Comparison of ENCODE assay signal across 31 cellular contexts in genomic region chr14:92466068-92466458, GRCh38. TPM values are rescaled to one million over a fixed set of nuclear protein-coding genes. Genes with fewer than 3 reads are reported as not detected.
DNase-seq lines count a peak whose midpoint lies in the region; ATAC-seq, FAIRE-seq and TF ChIP-seq lines count a peak whose summit lies in the region.
"Had no signal": no experiment of that assay in that cellular context is flagged by ENCODE, and none has a peak within 500 bp of the region (broad histone marks: within the 10 kb centered on the region; RNA-seq: fewer than 3 reads in every experiment).

No MANE protein-coding gene starts in this region.

- no peak overlapping the region for H3K4me3 Mint-ChIP-seq in natural killer cell treated with Interleukin-12 subunit alpha and Interleukin-12 subunit beta and Interleukin-15 and Interleukin-18, amount 100 ng/mL, for 72 hours
- H3K4me3 Mint-ChIP-seq in natural killer cell, result no peak overlapping the region
- no peak overlapping the region for H3K4me3 Mint-ChIP-seq in GM23338
- H3K4me3 Mint-ChIP-seq: activated CD4-positive, alpha-beta T cell treated with anti-CD3 and anti-CD28 coated beads, Interleukin-2, amount 10 ng/mL, durations not matched to agents 24 days and 14 days; activated T-cell treated with anti-CD3 and anti-CD28 coated beads, Interleukin-2, amount 50 U/mL, for 72 hours; B cell; CD8-positive, alpha-beta memory T cell; neural progenitor cell; T-cell had no signal

- no peak overlapping the region for H3K56ac ChIP-seq in H1 (replicated peaks; ENCODE audit: insufficient read length, low read depth, low read length)

- H3K23me2 ChIP-seq in H1 (ENCODE audit: low read depth, low read length), result no peaks in the 10 kb centered on the region

- H3K4me3 ChIP-seq in H1 (ENCODE audit: extremely low read depth in 1 of 4, insufficient read depth in 2 of 4, low read depth in 3 of 4, low read length in 4 of 4), result no peak overlapping the region
- no peak overlapping the region for H3K4me3 ChIP-seq in lower lobe of right lung
- H3K4me3 ChIP-seq in GM23338, result no peak overlapping the region
- H3K4me3 ChIP-seq: dorsolateral prefrontal cortex, gastrocnemius medialis, hepatocyte, neural progenitor cell, SJCRH30, stomach, thyroid gland had no signal

- H3K9me3 ChIP-seq in H1 (ENCODE audit: insufficient read depth in 2 of 2, low read depth in 1 of 2, low read length in 1 of 2), result no peaks in the 10 kb centered on the region; a peak in 1 of 4 replicates
- peaks cover 14% of the 10 kb centered on the region for H3K9me3 ChIP-seq in lower lobe of right lung
- H3K9me3 ChIP-seq: gastrocnemius medialis, SJCRH30, thyroid gland had no signal

- TF ChIP-seq CTCF in natural killer cell (IDR thresholded peaks at IDR 0.05) (no peak), H1 (IDR thresholded peaks at IDR 0.05; ENCODE audit: control extremely low read depth in 1 of 3, insufficient read depth in 1 of 3, low read depth in 1 of 3, low read length in 3 of 3) (no peak), lower lobe of right lung (IDR thresholded peaks at IDR 0.05) (no peak), GM23338 (conservative IDR thresholded peaks at IDR 0.05; ENCODE audit: low read depth in 2 of 2) (no peak)

- no peaks in the 10 kb centered on the region for H3K79me2 ChIP-seq in H1 (ENCODE audit: control insufficient read depth in 1 of 2, insufficient read depth in 2 of 2, low read length in 2 of 2)
- no peaks in the 10 kb centered on the region for H3K79me2 ChIP-seq in GM23338 (replicated peaks; ENCODE audit: insufficient read depth)
- H3K79me2 ChIP-seq: hepatocyte had no signal

- H2BK12ac ChIP-seq in H1 (ENCODE audit: low read depth, low read length), result no peak overlapping the region

- 0 out of 2 replicates have a peak, but pooled peaks cover 3% of the 10 kb centered on the region for H3K9me2 ChIP-seq in GM23338 (ENCODE audit: insufficient read depth)

- no peak overlapping the region for H4K8ac ChIP-seq in H1 (ENCODE audit: extremely low read depth, insufficient read depth, low read length)

- no peak overlapping the region for H3K27ac ChIP-seq in H1 (ENCODE audit: low read depth, low read length)
- H3K27ac ChIP-seq in lower lobe of right lung, result no peak overlapping the region
- H3K27ac ChIP-seq in GM23338 (ENCODE audit: low read depth), result no peak overlapping the region
- H3K27ac ChIP-seq: dorsolateral prefrontal cortex, gastrocnemius medialis, hepatocyte, neural progenitor cell, SJCRH30, thyroid gland had no signal

- H3K18ac ChIP-seq in H1 (ENCODE audit: extremely low read depth, low read length), result no peak overlapping the region

- H3K4me1 Mint-ChIP-seq in natural killer cell treated with Interleukin-12 subunit alpha and Interleukin-12 subunit beta and Interleukin-15 and Interleukin-18, amount 100 ng/mL, for 72 hours (ENCODE audit: low read depth in 2 of 2), result peaks cover 29 to 31% of the 10 kb centered on the region in 2 donors
- H3K4me1 Mint-ChIP-seq in natural killer cell, result peaks cover 21 to 29% of the 10 kb centered on the region in 2 donors
- H3K4me1 Mint-ChIP-seq in GM23338, result peaks cover 14% of the 10 kb centered on the region
- H3K4me1 Mint-ChIP-seq: neural progenitor cell had no signal

- H3K36me3 Mint-ChIP-seq in natural killer cell treated with Interleukin-12 subunit alpha and Interleukin-12 subunit beta and Interleukin-15 and Interleukin-18, amount 100 ng/mL, for 72 hours, result peaks cover 8% of the 10 kb centered on the region
- H3K36me3 Mint-ChIP-seq in natural killer cell (peaks cover 7% of the 10 kb centered on the region), GM23338 (ENCODE audit: low read depth) (peaks cover 8% of the 10 kb centered on the region; the same call in 2 of the 3 replicates)
- H3K36me3 Mint-ChIP-seq: neural progenitor cell had no signal

- intact Hi-C loops in natural killer cell (cut with micrococcal nuclease), result loop anchor here (10.0 kb wide), 1 partner anchor 219 kb away; no protein-coding TSS in a partner anchor
- intact Hi-C loops in lower lobe of right lung (cut with DNase I), result no loop called here

- H2BK20ac ChIP-seq in H1 (ENCODE audit: low read length), result no peak overlapping the region

- H3K4ac ChIP-seq in H1 (replicated peaks; ENCODE audit: insufficient read length, low read depth, low read length), result no peak overlapping the region

- H2AFZ ChIP-seq in H1 (ENCODE audit: low read length) (no peak overlapping the region), GM23338 (no peak overlapping the region)
- H2AFZ ChIP-seq: hepatocyte, neural progenitor cell had no signal

- POLR2A ChIA-PET in H1 (lab: Charles Lee; ENCODE audit: partially characterized antibody), result no interaction called here

- no peak overlapping the region for H3K23ac ChIP-seq in H1 (ENCODE audit: insufficient read length)

- CTCF ChIA-PET in H1 (lab: Charles Lee; ENCODE audit: partially characterized antibody), result interaction anchor here (0.9 to 1.9 kb wide), 7 partner anchors 8 to 344 kb away, joined by 3 to 11 read pairs (median 4); partner anchors contain the start of genes CPSF2 and NDUFB1

- TF ChIP-seq POLR2A in H1 (IDR thresholded peaks at IDR 0.05; ENCODE audit: control extremely low read depth in 1 of 2, low read depth in 2 of 2, low read length in 2 of 2), result no peak

- 0 out of 2 replicates have a peak overlapping the region, but pooled peaks have one; percentile 20 for H2BK15ac ChIP-seq in H1 (ENCODE audit: low read length)

- WGBS in H1 (ENCODE audit: extremely low coverage in 1 of 2, insufficient coverage in 1 of 2, insufficient read length in 1 of 2, insufficient replicate concordance in 2 of 2, low coverage in 1 of 2, low lambda C conversion rate in 2 of 2, missing lambda C conversion rate in 1 of 2), 2 experiments, result 52% methylated on average over 3 of the region's 3 CpGs; no CpG with 5 or more reads in 1 of the 2 experiments

- no peaks in the 10 kb centered on the region for H3K27me3 Mint-ChIP-seq in natural killer cell treated with Interleukin-12 subunit alpha and Interleukin-12 subunit beta and Interleukin-15 and Interleukin-18, amount 100 ng/mL, for 72 hours
- H3K27me3 Mint-ChIP-seq in natural killer cell (ENCODE audit: low read depth in 2 of 2) (no peaks in the 10 kb centered on the region), GM23338 (ENCODE audit: insufficient read depth, low read depth, poor library complexity) (no peaks in the 10 kb centered on the region)
- H3K27me3 Mint-ChIP-seq: T-cell had no signal

- no peaks in the 10 kb centered on the region for H3K27me3 ChIP-seq in H1 (replicated peaks in 1 of 4; ENCODE audit: control insufficient read depth in 3 of 4, extremely low read depth in 1 of 4, insufficient read depth in 3 of 4, low read length in 3 of 4)
- H3K27me3 ChIP-seq in lower lobe of right lung (ENCODE audit: low read depth), result no peaks in the 10 kb centered on the region
- no peaks in the 10 kb centered on the region for H3K27me3 ChIP-seq in GM23338 (ENCODE audit: insufficient read depth)
- H3K27me3 ChIP-seq: dorsolateral prefrontal cortex, gastrocnemius medialis, hepatocyte, neural progenitor cell, SJCRH30, thyroid gland had no signal

- H2BK120ac ChIP-seq in H1 (replicated peaks; ENCODE audit: low read depth, low read length), result no peak overlapping the region

- peak overlapping the region; percentile 50 to 74 for H3K27ac Mint-ChIP-seq in natural killer cell treated with Interleukin-12 subunit alpha and Interleukin-12 subunit beta and Interleukin-15 and Interleukin-18, amount 100 ng/mL, for 72 hours
- peak overlapping the region in 1 of 2 donors; percentile 79 for H3K27ac Mint-ChIP-seq in natural killer cell
- H3K27ac Mint-ChIP-seq in GM23338, result no peak overlapping the region
- H3K27ac Mint-ChIP-seq: activated CD4-positive, alpha-beta T cell treated with anti-CD3 and anti-CD28 coated beads, Interleukin-2, amount 10 ng/mL, durations not matched to agents 24 days and 14 days; activated T-cell treated with anti-CD3 and anti-CD28 coated beads, Interleukin-2, amount 50 U/mL, for 72 hours; B cell; neural progenitor cell; T-cell had no signal

- DNase-seq in natural killer cell treated with Interleukin-12 subunit alpha and Interleukin-12 subunit beta and Interleukin-15 and Interleukin-18, amount 100 ng/mL, for 72 hours (ENCODE audit: low spot score), result no peak
- DNase-seq in natural killer cell (no peak), H1 (ENCODE audit: low read depth in 1 of 2, low spot score in 2 of 2) (no peak), lower lobe of right lung (no peak), ureter (ENCODE audit: low spot score) (peak; percentile 24), DMS 273 treated with DMSO at 0.1 percent for 48 hours (lab: John Stamatoyannopoulos, UW) (no peak), GM23338 (ENCODE audit: low spot score) (no peak)
- DNase-seq: ACHN; activated CD4-positive, alpha-beta T cell treated with anti-CD3 and anti-CD28 coated beads, Interleukin-2, amount 10 ng/mL, durations not matched to agents 24 days and 14 days; activated naive CD4-positive, alpha-beta T cell; activated T-cell treated with anti-CD3 and anti-CD28 coated beads, Interleukin-2, amount 50 U/mL, for 72 hours; CD8-positive, alpha-beta memory T cell; dorsolateral prefrontal cortex; EL; gastrocnemius medialis; kidney glomerular epithelial cell; mesenchymal stem cell; NCI-H1436; NCI-H226; SJCRH30; stomach; T-cell; thyroid gland had no signal

- no peaks in the 10 kb centered on the region for H3F3A ChIP-seq in GM23338 (replicated peaks; ENCODE audit: low read depth)

- H2AK5ac ChIP-seq in H1 (ENCODE audit: low read depth, low read length), result no peak overlapping the region

- H2BK5ac ChIP-seq in H1 (ENCODE audit: low read depth, low read length), result no peak overlapping the region

- FAIRE-seq in H1 (lab: Jason Lieb, UNC), result no peak
- FAIRE-seq: endometrium, GM18507, RCC 7860 had no signal

- H3K4me1 ChIP-seq in H1 (replicated peaks in 1 of 4; ENCODE audit: control insufficient read depth in 3 of 4, insufficient read depth in 4 of 4, low read length in 3 of 4), result peaks cover 1 to 7% (median 3%) of the 10 kb centered on the region in 4 experiments; a peak in 6 of 7 replicates
- H3K4me1 ChIP-seq in lower lobe of right lung, result peaks cover 14% of the 10 kb centered on the region
- H3K4me1 ChIP-seq in GM23338 (ENCODE audit: insufficient read depth), result peaks cover 2% of the 10 kb centered on the region
- H3K4me1 ChIP-seq: neural progenitor cell, SJCRH30, thyroid gland had no signal

- peaks cover 5% of the 10 kb centered on the region for H3K9me3 Mint-ChIP-seq in natural killer cell treated with Interleukin-12 subunit alpha and Interleukin-12 subunit beta and Interleukin-15 and Interleukin-18, amount 100 ng/mL, for 72 hours
- peaks cover 0 to 3% of the 10 kb centered on the region in 2 donors for H3K9me3 Mint-ChIP-seq in natural killer cell
- H3K9me3 Mint-ChIP-seq in GM23338, result peaks cover 14% of the 10 kb centered on the region

- ATAC-seq in natural killer cell treated with Interleukin-12 subunit alpha and Interleukin-12 subunit beta and Interleukin-15 and Interleukin-18, amount 100 ng/mL, for 72 hours, result no peak
- ATAC-seq in natural killer cell, result no peak
- ATAC-seq in lower lobe of right lung, result peak; percentile 47 to 57
- no peak for ATAC-seq in HG02763 (IDR thresholded peaks at IDR 0.05; ENCODE audit: unreplicated experiment)
- no peak for ATAC-seq in GM23338
- ATAC-seq: activated T-cell treated with anti-CD3 and anti-CD28 coated beads, Interleukin-2, amount 50 U/mL, for 72 hours; gastrocnemius medialis; T-cell had no signal

- H3K4me2 ChIP-seq in H1 (ENCODE audit: insufficient read depth in 1 of 2, low read depth in 2 of 2, low read length in 2 of 2) (no peak overlapping the region), GM23338 (no peak overlapping the region)
- H3K4me2 ChIP-seq: hepatocyte, neural progenitor cell had no signal

- H3K79me1 ChIP-seq in H1 (ENCODE audit: low read depth, low read length), result no peaks in the 10 kb centered on the region

- no peak overlapping the region for H4K5ac ChIP-seq in H1 (ENCODE audit: insufficient read length, low read depth, low read length)

- TF ChIP-seq RAD21 in H1 (IDR thresholded peaks at IDR 0.05 in 1 of 2, conservative IDR thresholded peaks at IDR 0.05 in 1 of 2; ENCODE audit: low read depth in 2 of 2, low read length in 2 of 2), result no peak

- no peak overlapping the region for H3K14ac ChIP-seq in H1 (ENCODE audit: insufficient read length)

- H3K36me3 ChIP-seq in H1 (ENCODE audit: control insufficient read depth in 2 of 4, insufficient read depth in 4 of 4, low read length in 3 of 4) (no peaks in the 10 kb centered on the region), lower lobe of right lung (no peaks in the 10 kb centered on the region), GM23338 (ENCODE audit: insufficient read depth) (no peaks in the 10 kb centered on the region)
- H3K36me3 ChIP-seq: gastrocnemius medialis, neural progenitor cell, SJCRH30, stomach, thyroid gland had no signal

- no peak overlapping the region for H3K9ac ChIP-seq in H1 (replicated peaks in 1 of 4; ENCODE audit: extremely low read depth in 1 of 4, low read depth in 3 of 4, low read length in 3 of 4)
- H3K9ac ChIP-seq: neural progenitor cell had no signal

- H4K20me1 ChIP-seq in H1 (replicated peaks in 1 of 2; ENCODE audit: control insufficient read depth in 1 of 2, insufficient read depth in 2 of 2, low read length in 2 of 2), result no peaks in the 10 kb centered on the region
- no peaks in the 10 kb centered on the region for H4K20me1 ChIP-seq in GM23338 (replicated peaks; ENCODE audit: insufficient read depth)

- H4K91ac ChIP-seq in H1 (replicated peaks; ENCODE audit: insufficient read length, low read length), result no peak overlapping the region

- TF ChIP-seq EP300 in H1 (IDR thresholded peaks at IDR 0.05; ENCODE audit: borderline replicate concordance in 1 of 2, low read depth in 2 of 2, low read length in 2 of 2), result no peak

RNA-seq across cellular contexts. Expression of gene RIN3, which starts 47.5 kb away (rescaled TPM):
- 100 to 1,000 TPM; 151 to 202 TPM for total RNA-seq in natural killer cell treated with Interleukin-12 subunit alpha and Interleukin-12 subunit beta and Interleukin-15 and Interleukin-18, amount 100 ng/mL, for 72 hours
- total RNA-seq in natural killer cell, result 100 to 1,000 TPM; 248 to 289 (median 282) TPM
- 1.5 and 1.9 TPM in 2 replicates for total RNA-seq in H1 (2021; fragmentation: NEBNext Ultra II Directional; extraction: Animal tissue kit (Norgen Biotek cat#: 25700))
- polyA plus RNA-seq in H1 (2011; rRNA removed), result 0.59 and 0.78 TPM in 2 replicates
- 0.40 TPM for polyA plus RNA-seq in H1 (2011; cell fraction: cytosol; rRNA removed)
- polyA plus RNA-seq in H1 (2011; cell fraction: nucleus; rRNA removed), result 1.1 TPM
- polyA plus RNA-seq in H1 (2012, experiment 1 of 2), result 1.1 to 2.2 TPM (median 1.5 TPM) in 4 replicates
- polyA plus RNA-seq in H1 (2012, experiment 2 of 2), result 1.4 TPM
- polyA plus RNA-seq in H1 (2013, experiment 1 of 2), result 1.7 TPM
- polyA plus RNA-seq in H1 (2013, experiment 2 of 2), result 1.4 TPM
- 1.3 and 1.4 TPM in 2 replicates for polyA minus RNA-seq in H1 (2011; rRNA and poly(A)+ RNA removed)
- 1.1 TPM for polyA minus RNA-seq in H1 (2011; cell fraction: cytosol; rRNA and poly(A)+ RNA removed)
- polyA minus RNA-seq in H1 (2011; cell fraction: nucleus; rRNA and poly(A)+ RNA removed), result 3.5 TPM
- total RNA-seq in lower lobe of right lung, result 70.6 TPM
- 27.3 TPM for total RNA-seq in ureter
- 0.78 and 0.97 TPM in 2 replicates for total RNA-seq in GM23338 (2014; rRNA removed; shearing (Covaris generic))
- polyA plus RNA-seq in GM23338 (2016; fragmentation: Nextera tagmentation; extraction: Ambion mirVana), result 0.63 and 1.5 TPM in 2 replicates
- total RNA-seq: HT-29, SJCRH30 had no signal

Comparison
In these comparisons a context has a peak if more than half of its experiments do, and no peak if none do; other contexts are left out.
1. ATAC-seq: peak in lower lobe of right lung (2 of 2); none in natural killer cell treated with Interleukin-12 subunit alpha and Interleukin-12 subunit beta and Interleukin-15 and Interleukin-18, amount 100 ng/mL, for 72 hours (0 of 2), natural killer cell (0 of 3), HG02763 (single experiment) and GM23338 (single experiment).